24 cellular contexts compared by ENCODE assay signal in the genomic region with DNA sequence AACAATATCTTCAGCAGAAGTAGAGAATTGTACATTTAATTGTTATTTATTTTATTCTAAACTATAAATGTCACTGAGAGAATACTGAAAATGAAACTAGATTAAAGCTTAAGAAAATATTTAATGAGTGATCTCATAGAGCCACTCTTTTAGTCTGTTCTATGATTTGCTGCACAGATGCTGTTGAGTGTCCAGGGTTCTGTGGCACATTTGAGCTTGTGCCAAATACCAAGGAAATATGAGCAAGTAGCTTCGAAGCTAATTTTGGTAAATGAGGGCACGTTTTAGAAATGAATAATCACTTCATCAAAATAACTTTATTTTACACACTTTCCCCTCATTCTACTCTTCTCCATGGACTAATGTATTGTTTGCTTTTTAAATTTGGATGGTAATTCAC. TPM values are rescaled to one million over a fixed set of nuclear protein-coding genes. Genes with fewer than 3 reads are reported as not detected.
A peak's percentile ranks its signal among the peaks of the same experiment; 100 is the strongest.
DNase-seq lines count a peak whose midpoint lies in the region; ATAC-seq, FAIRE-seq and TF ChIP-seq lines count a peak whose summit lies in the region.
"Had no signal": no experiment of that assay in that cellular context is flagged by ENCODE, and none has a peak within 500 bp of the region (broad histone marks: within the 10 kb centered on the region; RNA-seq: fewer than 3 reads in every experiment).

No MANE protein-coding gene starts in this region.

- H3K27me3 ChIP-seq in bronchial epithelial cell (ENCODE audit: control insufficient read depth, insufficient read depth, low read length), result no peaks in the 10 kb centered on the region
- H3K27me3 ChIP-seq: esophagus muscularis mucosa, heart left ventricle, stomach, upper lobe of right lung had no signal

- H3K27ac Mint-ChIP-seq in natural killer cell treated with Interleukin-12 subunit alpha and Interleukin-12 subunit beta and Interleukin-15 and Interleukin-18, amount 100 ng/mL, for 72 hours, result no peak overlapping the region
- H3K27ac Mint-ChIP-seq in activated T-cell treated with anti-CD3 and anti-CD28 coated beads, Interleukin-2, amount 50 U/mL, for 24 hours, result no peak overlapping the region
- H3K27ac Mint-ChIP-seq: activated T-helper 2 cell treated with anti-CD3 and anti-CD28 coated beads, Interferon-gamma antibody, Interleukin-2, Interleukin-4, amounts not matched to agents 10 μg/mL and 5 μg/mL and 100 μg/mL, durations not matched to agents 14 hours and 24 hours and 36 hours; B cell; GM23338; immature natural killer cell; naive thymus-derived CD8-positive, alpha-beta T cell had no signal

- H3K4me1 Mint-ChIP-seq in natural killer cell treated with Interleukin-12 subunit alpha and Interleukin-12 subunit beta and Interleukin-15 and Interleukin-18, amount 100 ng/mL, for 72 hours (ENCODE audit: low read depth in 2 of 2), result no peaks in the 10 kb centered on the region
- H3K4me1 Mint-ChIP-seq in activated T-cell treated with anti-CD3 and anti-CD28 coated beads, Interleukin-2, amount 50 U/mL, for 24 hours (ENCODE audit: low read depth), result no peaks in the 10 kb centered on the region
- H3K4me1 Mint-ChIP-seq: GM23338; immature natural killer cell; naive thymus-derived CD8-positive, alpha-beta T cell had no signal

- no peak for TF ChIP-seq CTCF in bronchial epithelial cell (IDR thresholded peaks at IDR 0.05; ENCODE audit: insufficient read depth, low read length, severe bottlenecking)

- no peak for ATAC-seq in HG02571 (IDR thresholded peaks at IDR 0.05; ENCODE audit: unreplicated experiment)
- ATAC-seq in HG02870 (IDR thresholded peaks at IDR 0.05; ENCODE audit: unreplicated experiment), result no peak
- no peak for ATAC-seq in natural killer cell treated with Interleukin-12 subunit alpha and Interleukin-12 subunit beta and Interleukin-15 and Interleukin-18, amount 100 ng/mL, for 72 hours
- ATAC-seq: GM23338; naive thymus-derived CD8-positive, alpha-beta T cell; upper lobe of right lung had no signal

- no peaks in the 10 kb centered on the region for H3K36me3 ChIP-seq in bronchial epithelial cell (ENCODE audit: control insufficient read depth, insufficient read depth, low read length)
- H3K36me3 ChIP-seq: esophagus muscularis mucosa, heart left ventricle, stomach, upper lobe of right lung had no signal

- no peak for FAIRE-seq in bronchial epithelial cell (lab: Jason Lieb, UNC)
- FAIRE-seq: small intestine had no signal

- peaks cover 3% of the 10 kb centered on the region for H3K9me3 Mint-ChIP-seq in natural killer cell treated with Interleukin-12 subunit alpha and Interleukin-12 subunit beta and Interleukin-15 and Interleukin-18, amount 100 ng/mL, for 72 hours
- no peaks in the 10 kb centered on the region for H3K9me3 Mint-ChIP-seq in activated T-cell treated with anti-CD3 and anti-CD28 coated beads, Interleukin-2, amount 50 U/mL, for 24 hours
- H3K9me3 Mint-ChIP-seq: activated T-helper 2 cell treated with anti-CD3 and anti-CD28 coated beads, Interferon-gamma antibody, Interleukin-2, Interleukin-4, amounts not matched to agents 10 μg/mL and 5 μg/mL and 100 μg/mL, durations not matched to agents 14 hours and 24 hours and 36 hours; GM23338 had no signal

- no peaks in the 10 kb centered on the region for H3K27me3 Mint-ChIP-seq in natural killer cell treated with Interleukin-12 subunit alpha and Interleukin-12 subunit beta and Interleukin-15 and Interleukin-18, amount 100 ng/mL, for 72 hours
- no peaks in the 10 kb centered on the region for H3K27me3 Mint-ChIP-seq in activated T-cell treated with anti-CD3 and anti-CD28 coated beads, Interleukin-2, amount 50 U/mL, for 24 hours
- H3K27me3 Mint-ChIP-seq: naive thymus-derived CD8-positive, alpha-beta T cell had no signal

- no peak overlapping the region for H3K4me3 Mint-ChIP-seq in natural killer cell treated with Interleukin-12 subunit alpha and Interleukin-12 subunit beta and Interleukin-15 and Interleukin-18, amount 100 ng/mL, for 72 hours
- no peak overlapping the region for H3K4me3 Mint-ChIP-seq in activated T-cell treated with anti-CD3 and anti-CD28 coated beads, Interleukin-2, amount 50 U/mL, for 24 hours
- H3K4me3 Mint-ChIP-seq: B cell; GM23338; immature natural killer cell; naive thymus-derived CD8-positive, alpha-beta T cell had no signal

- H3K4me3 ChIP-seq in bronchial epithelial cell (ENCODE audit: low read depth, low read length), result no peak overlapping the region
- H3K4me3 ChIP-seq: esophagus muscularis mucosa, GM23338, heart left ventricle, stomach, upper lobe of right lung had no signal

- no peaks in the 10 kb centered on the region for H3K36me3 Mint-ChIP-seq in natural killer cell treated with Interleukin-12 subunit alpha and Interleukin-12 subunit beta and Interleukin-15 and Interleukin-18, amount 100 ng/mL, for 72 hours
- no peaks in the 10 kb centered on the region for H3K36me3 Mint-ChIP-seq in activated T-cell treated with anti-CD3 and anti-CD28 coated beads, Interleukin-2, amount 50 U/mL, for 24 hours (ENCODE audit: low read depth)
- H3K36me3 Mint-ChIP-seq: immature natural killer cell; naive thymus-derived CD8-positive, alpha-beta T cell had no signal

- peak; percentile 13 for DNase-seq in EH (ENCODE audit: low read depth)
- DNase-seq in LHCN-M2 (ENCODE audit: low read depth), result peak; percentile 84
- peak; percentile 12 for DNase-seq in bronchial epithelial cell (ENCODE audit: low read depth)
- peak; percentile 95 for DNase-seq in myocyte (ENCODE audit: low read depth)
- DNase-seq in natural killer cell treated with Interleukin-12 subunit alpha and Interleukin-12 subunit beta and Interleukin-15 and Interleukin-18, amount 100 ng/mL, for 72 hours (ENCODE audit: low spot score), result no peak
- DNase-seq in activated T-cell treated with anti-CD3 and anti-CD28 coated beads, Interleukin-2, amount 50 U/mL, for 24 hours, result no peak
- DNase-seq: Calu3; effector CD8-positive, alpha-beta T cell; heart left ventricle; immature natural killer cell; mammary epithelial cell; naive thymus-derived CD8-positive, alpha-beta T cell; NCI-H1417; RPMI8226; small intestine; stimulated activated CD4-positive, alpha-beta T cell treated with anti-CD3 and anti-CD28 coated beads, Interleukin-4, amount 100 ng/mL, for 1 hour; stomach; upper lobe of right lung had no signal

RNA-seq across cellular contexts. Expression of a gene that starts 53.6 kb away (rescaled TPM):
- total RNA-seq in LHCN-M2 (2014; rRNA removed) (2.6 and 4.4 TPM in 2 replicates), bronchial epithelial cell (7.6 and 9.0 TPM in 2 replicates), myocyte (4.7 and 5.1 TPM in 2 replicates)
- polyA plus RNA-seq in LHCN-M2 (2012), result 0.28 TPM
- 1.9 TPM for polyA plus RNA-seq in myocyte (2012)
- under 1 TPM in 1 of 2 donors, not detected in 1; 0.22 TPM for total RNA-seq in natural killer cell treated with Interleukin-12 subunit alpha and Interleukin-12 subunit beta and Interleukin-15 and Interleukin-18, amount 100 ng/mL, for 72 hours
- total RNA-seq: activated T-helper 2 cell treated with anti-CD3 and anti-CD28 coated beads, Interferon-gamma antibody, Interleukin-2, Interleukin-4, amounts not matched to agents 10 μg/mL and 5 μg/mL and 100 μg/mL, durations not matched to agents 14 hours and 24 hours and 36 hours; naive thymus-derived CD8-positive, alpha-beta T cell had no signal
- polyA plus RNA-seq: immature natural killer cell; naive thymus-derived CD8-positive, alpha-beta T cell had no signal

Comparison
In these comparisons a context has a peak if more than half of its experiments do, and no peak if none do; other contexts are left out.
1. DNase-seq: peak in EH (single experiment), LHCN-M2 (single experiment), bronchial epithelial cell (single experiment) and myocyte (single experiment); none in natural killer cell treated with Interleukin-12 subunit alpha and Interleukin-12 subunit beta and Interleukin-15 and Interleukin-18, amount 100 ng/mL, for 72 hours (single experiment) and activated T-cell treated with anti-CD3 and anti-CD28 coated beads, Interleukin-2, amount 50 U/mL, for 24 hours (single experiment).